Comparison of ENCODE assay signal across 8 cellular contexts in the genomic region with DNA sequence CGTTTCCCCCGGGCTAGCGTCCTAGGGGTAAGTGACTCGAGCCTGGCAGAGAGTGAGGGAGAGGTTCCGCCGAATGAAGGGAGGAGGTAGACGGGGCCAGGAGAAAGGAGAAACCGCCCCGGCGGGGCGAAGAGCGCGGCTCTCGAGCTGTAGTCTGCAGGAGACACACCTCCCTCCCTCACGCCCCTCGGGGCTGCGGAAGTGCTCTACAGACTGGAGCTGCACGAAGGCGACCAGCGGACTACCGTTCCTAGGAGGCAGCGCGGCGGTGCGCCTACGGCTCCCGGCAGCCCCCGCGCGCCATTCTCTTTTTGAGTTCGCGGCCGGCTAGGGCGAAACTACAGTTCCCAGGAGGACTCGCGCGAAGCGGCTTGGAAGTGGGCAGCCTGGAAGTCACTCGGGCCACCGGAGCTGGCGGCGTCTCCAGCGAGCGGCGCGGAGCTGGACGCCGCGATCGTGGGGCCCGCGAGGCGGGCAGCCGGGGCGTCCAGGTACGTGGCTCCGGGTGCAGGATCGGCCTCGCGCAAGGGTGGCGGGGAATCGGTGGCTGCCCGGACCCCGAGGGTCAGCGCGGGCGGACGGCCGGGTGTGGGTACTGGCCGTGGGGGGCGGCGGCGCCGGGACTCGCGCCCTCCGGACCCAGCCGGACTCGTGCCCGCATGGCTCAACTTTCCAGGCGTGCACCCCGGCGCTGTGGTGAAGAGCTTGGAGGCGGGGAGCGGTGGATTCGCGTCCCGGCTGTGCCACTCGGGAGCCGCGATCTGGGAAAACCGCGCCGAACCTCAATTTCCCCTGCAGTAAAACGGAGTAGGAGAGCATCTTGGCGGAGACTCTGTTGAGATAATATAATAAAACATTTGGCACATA. TPM values are rescaled to one million over a fixed set of nuclear protein-coding genes. Genes with fewer than 3 reads are reported as not detected.
DNase-seq lines count a peak whose midpoint lies in the region; ATAC-seq and TF ChIP-seq lines count a peak whose summit lies in the region.

A gene with protein sequence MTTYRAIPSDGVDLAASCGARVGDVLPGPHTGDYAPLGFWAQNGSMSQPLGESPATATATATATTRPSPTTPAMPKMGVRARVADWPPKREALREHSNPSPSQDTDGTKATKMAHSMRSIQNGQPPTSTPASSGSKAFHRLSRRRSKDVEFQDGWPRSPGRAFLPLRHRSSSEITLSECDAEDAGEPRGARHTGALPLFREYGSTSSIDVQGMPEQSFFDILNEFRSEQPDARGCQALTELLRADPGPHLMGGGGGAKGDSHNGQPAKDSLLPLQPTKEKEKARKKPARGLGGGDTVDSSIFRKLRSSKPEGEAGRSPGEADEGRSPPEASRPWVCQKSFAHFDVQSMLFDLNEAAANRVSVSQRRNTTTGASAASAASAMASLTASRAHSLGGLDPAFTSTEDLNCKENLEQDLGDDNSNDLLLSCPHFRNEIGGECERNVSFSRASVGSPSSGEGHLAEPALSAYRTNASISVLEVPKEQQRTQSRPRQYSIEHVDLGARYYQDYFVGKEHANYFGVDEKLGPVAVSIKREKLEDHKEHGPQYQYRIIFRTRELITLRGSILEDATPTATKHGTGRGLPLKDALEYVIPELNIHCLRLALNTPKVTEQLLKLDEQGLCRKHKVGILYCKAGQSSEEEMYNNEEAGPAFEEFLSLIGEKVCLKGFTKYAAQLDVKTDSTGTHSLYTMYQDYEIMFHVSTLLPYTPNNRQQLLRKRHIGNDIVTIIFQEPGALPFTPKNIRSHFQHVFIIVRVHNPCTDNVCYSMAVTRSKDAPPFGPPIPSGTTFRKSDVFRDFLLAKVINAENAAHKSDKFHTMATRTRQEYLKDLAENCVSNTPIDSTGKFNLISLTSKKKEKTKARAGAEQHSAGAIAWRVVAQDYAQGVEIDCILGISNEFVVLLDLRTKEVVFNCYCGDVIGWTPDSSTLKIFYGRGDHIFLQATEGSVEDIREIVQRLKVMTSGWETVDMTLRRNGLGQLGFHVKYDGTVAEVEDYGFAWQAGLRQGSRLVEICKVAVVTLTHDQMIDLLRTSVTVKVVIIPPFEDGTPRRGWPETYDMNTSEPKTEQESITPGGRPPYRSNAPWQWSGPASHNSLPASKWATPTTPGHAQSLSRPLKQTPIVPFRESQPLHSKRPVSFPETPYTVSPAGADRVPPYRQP (N-terminal part only) (plus strand): TSS at position 341 of the 867 bp plus-strand sequence. CDS start 174,358 bp downstream, outside the sequence.

- peaks cover 5% of the 10 kb centered on the region; the same call in 1 of the 2 replicates for H3K4me1 ChIP-seq in IMR-90 (ENCODE audit: control insufficient read depth, insufficient read depth, low read length)

- H3K56ac ChIP-seq in IMR-90 (ENCODE audit: extremely low read depth, insufficient read depth, low read length) = peak within 1 kb of the TSS; percentile 63; the same call in 1 of the 2 replicates

- H3K4me2 ChIP-seq in IMR-90 (ENCODE audit: low read depth, low read length) = peak within 1 kb of the TSS; percentile 95

- peak within 1 kb of the TSS; percentile 86 to 93 for H4K8ac ChIP-seq in IMR-90 (ENCODE audit: low read depth in 2 of 2, low read length in 2 of 2)

- H3K9me3 ChIP-seq in IMR-90 (ENCODE audit: control insufficient read depth, insufficient read depth, low read length) = no peaks in the 10 kb centered on the region

- H2BK120ac ChIP-seq in IMR-90 (ENCODE audit: low read depth, low read length) = peak within 1 kb of the TSS; percentile 71

- H3K23ac ChIP-seq in IMR-90 (ENCODE audit: low read depth, low read length) = peak within 1 kb of the TSS; percentile 99

- DNase-seq in DMS 273 (lab: John Stamatoyannopoulos, UW; ENCODE audit: unreplicated experiment) = peak; percentile 99
- peak; percentile 94 for DNase-seq in IMR-90
- peak; percentile 98 for DNase-seq in OCI-M1 (lab: John Stamatoyannopoulos, UW)
- DNase-seq in activated T-cell treated with anti-CD3 and anti-CD28 coated beads for 4 hours = peak; percentile 85
- peak; percentile 73 for DNase-seq in epithelial cell of prostate (ENCODE audit: low read depth, low spot score)
- peak; percentile 95 for DNase-seq in mucosa of gallbladder (ENCODE audit: low spot score)
- peak; percentile 94 for DNase-seq in stimulated activated CD8-positive, alpha-beta memory T cell treated with anti-CD3 and anti-CD28 coated beads, Interleukin-4, amount 100 ng/mL, for 48 hours

- peaks cover 15% of the 10 kb centered on the region; the same call in 1 of the 2 replicates for H4K20me1 ChIP-seq in IMR-90 (ENCODE audit: insufficient read depth, low read length)

- H3K79me1 ChIP-seq in IMR-90 (ENCODE audit: low read depth in 1 of 2, low read length in 2 of 2) = peaks cover 8 to 48% of the 10 kb centered on the region in 2 experiments; a peak in 2 of 4 replicates

- peak within 1 kb of the TSS; percentile 84 for H3K9ac ChIP-seq in IMR-90 (ENCODE audit: low read depth, low read length)

- WGBS in IMR-90 (ENCODE audit: extremely low coverage in 2 of 2, insufficient read length in 1 of 2), 2 experiments = 0% methylated on average over 48 of the region's 96 CpGs; no CpG with 5 or more reads in 1 of the 2 experiments

- peak within 1 kb of the TSS; percentile 84; the same call in 1 of the 3 replicates for H2BK15ac ChIP-seq in IMR-90 (ENCODE audit: low read depth, low read length)

- CTCF ChIA-PET in IMR-90 (lab: Yijun Ruan, JAX) = interaction anchor here (0.7 to 1.6 kb wide), 5 partner anchors 71 to 96 kb away, joined by 3 to 4 read pairs (median 3); no protein-coding TSS in a partner anchor

- BruUV-seq in IMR-90 (replicated peaks; lab: Mats Ljungman, UMichigan) = no TSS peak

- no peaks in the 10 kb centered on the region for H3K36me3 ChIP-seq in IMR-90 (ENCODE audit: control insufficient read depth, insufficient read depth, low read length)

- 0 out of 2 replicates have a peak, but pooled peaks have one; percentile 5 for TF ChIP-seq CTCF in IMR-90 (conservative IDR thresholded peaks at IDR 0.05; ENCODE audit: low read depth, low read length)

- H3K27me3 ChIP-seq in IMR-90 (ENCODE audit: control insufficient read depth, insufficient read depth, low read length) = no peaks in the 10 kb centered on the region

- H3K14ac ChIP-seq in IMR-90 (replicated peaks; ENCODE audit: low read depth, low read length) = peak within 1 kb of the TSS; percentile 95

- 0 out of 2 replicates have a peak, but pooled peaks have one; percentile 19 for TF ChIP-seq RAD21 in IMR-90 (IDR thresholded peaks at IDR 0.05; ENCODE audit: low read length)

- peak within 1 kb of the TSS; percentile 74 for H2AK9ac ChIP-seq in IMR-90 (replicated peaks; ENCODE audit: low read depth, low read length, poor library complexity)

- peak within 1 kb of the TSS; percentile 84 for H3K4me3 ChIP-seq in IMR-90 (ENCODE audit: insufficient read depth, low read depth, low read length)

- in situ Hi-C loops in IMR-90 (cut with MboI; ENCODE audit: low sequenced_read_pairs) = loop anchor here (5.0 kb wide), 1 partner anchor 190 kb away; no protein-coding TSS in a partner anchor

- H3K9me1 ChIP-seq in IMR-90 (ENCODE audit: insufficient read depth, low read length) = peaks cover 10% of the 10 kb centered on the region; the same call in 1 of the 2 replicates

- intact Hi-C loops in IMR-90 (cut with micrococcal nuclease) = loop anchor here (1.0 to 2.0 kb wide), 2 partner anchors 24 to 96 kb away; no protein-coding TSS in a partner anchor

- dilution Hi-C loops in IMR-90 (cut with HindIII; ENCODE audit: low sequenced_read_pairs, unreplicated experiment) = no loop called here

- POLR2A ChIA-PET in IMR-90 (lab: Charles Lee; ENCODE audit: unreplicated experiment) = interaction anchor here (2.0 kb wide), 1 partner anchor 96 kb away, joined by 7 read pairs; no protein-coding TSS in a partner anchor

- peak within 1 kb of the TSS; percentile 29 for H3K18ac ChIP-seq in IMR-90 (ENCODE audit: low read depth, low read length)

- peak; percentile 91 for TF ChIP-seq POLR2A in IMR-90 (IDR thresholded peaks at IDR 0.05; ENCODE audit: low read depth, low read length)

- peak within 1 kb of the TSS; percentile 37; the same call in 1 of the 2 replicates for H2BK20ac ChIP-seq in IMR-90 (ENCODE audit: low read depth, low read length)

- peak within 1 kb of the TSS; percentile 77 for H4K5ac ChIP-seq in IMR-90 (ENCODE audit: low read depth, low read length)

- peak within 1 kb of the TSS; percentile 72 for H2BK5ac ChIP-seq in IMR-90 (ENCODE audit: low read depth, low read length, poor library complexity, severe bottlenecking)

- H4K91ac ChIP-seq in IMR-90 (ENCODE audit: insufficient read depth, low read depth, low read length) = peak within 1 kb of the TSS; percentile 79

- peak; percentile 76 for ATAC-seq in GM21528 (IDR thresholded peaks at IDR 0.05; ENCODE audit: low FRiP score, unreplicated experiment)
- ATAC-seq in IMR-90 (ENCODE audit: low read depth) = peak; percentile 96

- peak within 1 kb of the TSS; percentile 91 for H3K4ac ChIP-seq in IMR-90 (ENCODE audit: low read depth, low read length)

- peak within 1 kb of the TSS; percentile 100 for H2AFZ ChIP-seq in IMR-90 (replicated peaks; ENCODE audit: low read length, poor library complexity)

- peak within 1 kb of the TSS; percentile 69 for H3K27ac ChIP-seq in IMR-90 (ENCODE audit: insufficient read depth, low read length)
- peak within 1 kb of the TSS; percentile 66 for H3K27ac ChIP-seq in epithelial cell of prostate

- H2AK5ac ChIP-seq in IMR-90 (ENCODE audit: low read depth, low read length) = peak within 1 kb of the TSS; percentile 67

TF ChIP-seq in IMR-90, 13 proteins besides CTCF, POLR2A, EP300 and RAD21 (continues in another document):
- TF ChIP-seq MXI1 (IDR thresholded peaks at IDR 0.05; ENCODE audit: borderline replicate concordance, low read depth, low read length) (peak; percentile 75), MAZ (IDR thresholded peaks at IDR 0.05; ENCODE audit: borderline replicate concordance, low read depth, low read length) (no peak; the same call in 1 of the 2 replicates), BHLHE40 (IDR thresholded peaks at IDR 0.05; ENCODE audit: low read depth, low read length) (peak; percentile 10; the same call in 1 of the 2 replicates), RCOR1 (IDR thresholded peaks at IDR 0.05; ENCODE audit: insufficient replicate concordance, low read length) (no peak), MAFK (IDR thresholded peaks at IDR 0.05; ENCODE audit: low read depth, low read length) (no peak)

RNA-seq across cellular contexts. Expression of the gene that starts here (rescaled TPM):
- total RNA-seq in IMR-90 (2012; rRNA removed) (4.1 and 8.3 TPM in 2 replicates), mucosa of gallbladder (74.6 TPM)
- 9.4 and 12.7 TPM in 2 replicates for polyA plus RNA-seq in IMR-90 (2012; rRNA removed)
- 9.1 and 10.4 TPM in 2 replicates for polyA plus RNA-seq in IMR-90 (2012; cell fraction: cytosol; rRNA removed)
- polyA plus RNA-seq in IMR-90 (2012; cell fraction: nucleus; rRNA removed; ENCODE audit: low replicate concordance) = 17.5 and 25.3 TPM in 2 replicates

Comparison
In these comparisons a context has a peak if more than half of its experiments do, and no peak if none do; other contexts are left out.
1. Peak in every context shown above with its lines: DNase-seq, ATAC-seq, H3K4me3 ChIP-seq and H3K27ac ChIP-seq.